ENCODE assay signal across 21 cellular contexts in the genomic region with DNA sequence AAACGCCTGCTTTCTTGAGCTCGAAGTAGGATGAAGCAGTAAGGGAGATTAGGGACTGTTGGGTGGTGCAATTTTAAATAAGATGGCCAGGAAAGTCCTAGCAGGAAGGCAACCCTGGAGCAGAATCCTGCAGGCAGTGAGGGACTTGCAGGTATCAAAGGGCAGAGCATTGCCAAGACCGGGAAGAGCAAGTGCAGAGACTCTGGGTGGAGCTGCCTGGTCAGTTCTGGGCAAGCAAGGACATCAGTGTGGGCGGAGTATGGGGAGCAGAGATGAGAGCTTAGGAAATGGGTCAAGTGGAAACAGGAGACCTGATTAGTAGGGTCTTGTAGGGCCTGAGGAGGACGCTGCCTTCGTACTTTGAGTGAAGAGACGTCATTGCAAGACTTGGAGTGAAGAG.
DNase-seq lines count a peak whose midpoint lies in the region; ATAC-seq, FAIRE-seq and TF ChIP-seq lines count a peak whose summit lies in the region.
"Had no signal": no experiment of that assay in that cellular context is flagged by ENCODE, and none has a peak within 500 bp of the region (broad histone marks: within the 10 kb centered on the region; RNA-seq: fewer than 3 reads in every experiment).

No MANE protein-coding gene starts in this region.

- no peaks in the 10 kb centered on the region for H3K36me3 Mint-ChIP-seq in stimulated activated naive CD8-positive, alpha-beta T cell treated with anti-CD3 and anti-CD28 coated beads, Interleukin-15, Interleukin-2, amounts not matched to agents 100 ng/mL and 50 ng/mL, for 24 hours (ENCODE audit: low read depth)
- H3K36me3 Mint-ChIP-seq in CD14-positive monocyte, result no peaks in the 10 kb centered on the region
- H3K36me3 Mint-ChIP-seq: CD8-positive, alpha-beta T cell had no signal

- FAIRE-seq in small intestine (lab: Jason Lieb, UNC), result no peak
- FAIRE-seq: A204.1, D721Med, G401.6, GM12891, GM19239 had no signal

- H3K27me3 ChIP-seq in small intestine (ENCODE audit: control insufficient read depth in 2 of 2, insufficient read depth in 2 of 2, low read length in 2 of 2), result no peaks in the 10 kb centered on the region
- H3K27me3 ChIP-seq: BE2C, BLaER1 had no signal

- H3K4me1 ChIP-seq in small intestine (ENCODE audit: control insufficient read depth in 2 of 2, insufficient read depth in 1 of 2, low read depth in 1 of 2, low read length in 1 of 2), result no peaks in the 10 kb centered on the region
- H3K4me1 ChIP-seq: BE2C, BLaER1, Caco-2 had no signal

- H3K4me3 ChIP-seq in small intestine (ENCODE audit: low read depth in 1 of 2, low read length in 2 of 2), result no peak overlapping the region
- H3K4me3 ChIP-seq: BLaER1 had no signal

- H3K27ac ChIP-seq in small intestine (ENCODE audit: low read depth in 1 of 2, low read length in 1 of 2), result no peak overlapping the region
- H3K27ac ChIP-seq: BLaER1 had no signal

- no peak for ATAC-seq in stimulated activated naive CD8-positive, alpha-beta T cell treated with anti-CD3 and anti-CD28 coated beads, Interleukin-15, amount 100 ng/mL, for 72 hours
- ATAC-seq: CD8-positive, alpha-beta T cell had no signal

- no peak overlapping the region for H3K4me3 Mint-ChIP-seq in stimulated activated naive CD8-positive, alpha-beta T cell treated with anti-CD3 and anti-CD28 coated beads, Interleukin-15, Interleukin-2, amounts not matched to agents 100 ng/mL and 50 ng/mL, for 24 hours
- no peak overlapping the region for H3K4me3 Mint-ChIP-seq in stimulated activated naive CD8-positive, alpha-beta T cell treated with anti-CD3 and anti-CD28 coated beads, Interleukin-15, amount 100 ng/mL, for 72 hours
- H3K4me3 Mint-ChIP-seq in CD14-positive monocyte, result no peak overlapping the region
- H3K4me3 Mint-ChIP-seq: CD4-positive, alpha-beta T cell; CD8-positive, alpha-beta T cell had no signal

- peak overlapping the region; percentile 50 for H3K27ac Mint-ChIP-seq in stimulated activated naive CD8-positive, alpha-beta T cell treated with anti-CD3 and anti-CD28 coated beads, Interleukin-15, Interleukin-2, amounts not matched to agents 100 ng/mL and 50 ng/mL, for 24 hours
- no peak overlapping the region for H3K27ac Mint-ChIP-seq in stimulated activated naive CD8-positive, alpha-beta T cell treated with anti-CD3 and anti-CD28 coated beads, Interleukin-15, amount 100 ng/mL, for 72 hours
- H3K27ac Mint-ChIP-seq in CD14-positive monocyte, result peak overlapping the region in 1 of 7 donors; percentile 16
- H3K27ac Mint-ChIP-seq: CD4-positive, alpha-beta T cell; CD8-positive, alpha-beta T cell had no signal

- no peaks in the 10 kb centered on the region for H3K9me3 Mint-ChIP-seq in stimulated activated naive CD8-positive, alpha-beta T cell treated with anti-CD3 and anti-CD28 coated beads, Interleukin-15, Interleukin-2, amounts not matched to agents 100 ng/mL and 50 ng/mL, for 24 hours
- H3K9me3 Mint-ChIP-seq in stimulated activated naive CD8-positive, alpha-beta T cell treated with anti-CD3 and anti-CD28 coated beads, Interleukin-15, amount 100 ng/mL, for 72 hours, result no peaks in the 10 kb centered on the region
- peaks cover 0 to 7% (median 2%) of the 10 kb centered on the region in 7 donors for H3K9me3 Mint-ChIP-seq in CD14-positive monocyte
- H3K9me3 Mint-ChIP-seq: CD4-positive, alpha-beta T cell; CD8-positive, alpha-beta T cell had no signal

- H3K36me3 ChIP-seq in small intestine (ENCODE audit: control insufficient read depth in 2 of 2, insufficient read depth in 2 of 2, low read length in 2 of 2), result no peaks in the 10 kb centered on the region
- H3K36me3 ChIP-seq: BE2C, BLaER1 had no signal

- no peak for DNase-seq in stimulated activated naive CD8-positive, alpha-beta T cell treated with anti-CD3 and anti-CD28 coated beads, Interleukin-15, amount 100 ng/mL, for 72 hours
- DNase-seq in small intestine, result peak; percentile 65
- DNase-seq in dermis blood vessel endothelial cell, result no peak
- DNase-seq in CD14-positive monocyte (ENCODE audit: low spot score), result no peak
- DNase-seq: 8988T; ACHN; BE2C; C1 segment of cervical spinal cord; Caco-2; Calu3; CD4-positive, alpha-beta T cell; CD8-positive, alpha-beta T cell; DMS79 treated with DMSO at 0.1 percent for 48 hours; GF-D8 had no signal

- no peaks in the 10 kb centered on the region for H3K27me3 Mint-ChIP-seq in stimulated activated naive CD8-positive, alpha-beta T cell treated with anti-CD3 and anti-CD28 coated beads, Interleukin-15, Interleukin-2, amounts not matched to agents 100 ng/mL and 50 ng/mL, for 24 hours
- H3K27me3 Mint-ChIP-seq in stimulated activated naive CD8-positive, alpha-beta T cell treated with anti-CD3 and anti-CD28 coated beads, Interleukin-15, amount 100 ng/mL, for 72 hours, result no peaks in the 10 kb centered on the region
- H3K27me3 Mint-ChIP-seq in CD14-positive monocyte (ENCODE audit: low read depth in 3 of 3), result peaks cover 0 to 4% (median 2%) of the 10 kb centered on the region in 3 donors
- H3K27me3 Mint-ChIP-seq: CD4-positive, alpha-beta T cell had no signal

- 59 to 81% (median 62%) methylated on average over 7 of the region's 7 CpGs for WGBS in small intestine, 3 donors

- intact Hi-C loops in CD14-positive monocyte (cut with micrococcal nuclease), result no loop called here

- no peak for TF ChIP-seq CTCF in CD14-positive monocyte (IDR thresholded peaks at IDR 0.05)

- no peaks in the 10 kb centered on the region for H3K9me3 ChIP-seq in small intestine (ENCODE audit: control insufficient read depth, low read depth)
- H3K9me3 ChIP-seq: BE2C, BLaER1, Caco-2 had no signal

- H3K4me1 Mint-ChIP-seq in stimulated activated naive CD8-positive, alpha-beta T cell treated with anti-CD3 and anti-CD28 coated beads, Interleukin-15, Interleukin-2, amounts not matched to agents 100 ng/mL and 50 ng/mL, for 24 hours (ENCODE audit: low read depth), result peaks cover 31% of the 10 kb centered on the region
- peaks cover 21% of the 10 kb centered on the region for H3K4me1 Mint-ChIP-seq in stimulated activated naive CD8-positive, alpha-beta T cell treated with anti-CD3 and anti-CD28 coated beads, Interleukin-15, amount 100 ng/mL, for 72 hours
- peaks cover 11% of the 10 kb centered on the region for H3K4me1 Mint-ChIP-seq in CD14-positive monocyte
